27 cellular contexts compared by ENCODE assay signal in genomic region chr7:121745856-121746255, GRCh38.
"Had no signal": no experiment of that assay in that cellular context is flagged by ENCODE, and none has a peak within 500 bp of the region (broad histone marks: within the 10 kb centered on the region; RNA-seq: fewer than 3 reads in every experiment).

No MANE protein-coding gene starts in this region.

- H3K9me3 ChIP-seq: ascending aorta, breast epithelium, gastroesophageal sphincter had no signal

- H3K4me3 ChIP-seq: ascending aorta, breast epithelium, coronary artery, dorsolateral prefrontal cortex, gastroesophageal sphincter had no signal

- DNase-seq: activated CD4-positive, alpha-beta memory T cell treated with anti-CD3 and anti-CD28 coated beads for 36 hours; activated CD4-positive, alpha-beta T cell treated with anti-CD3 and anti-CD28 coated beads for 36 hours; activated CD4-positive, alpha-beta T cell treated with anti-CD3 and anti-CD28 coated beads, Interleukin-2, amount 10 ng/mL, durations not matched to agents 24 days and 14 days; activated CD4-positive, CD25-positive, alpha-beta regulatory T cell; activated CD4-positive, CD25-positive, alpha-beta regulatory T cell treated with anti-CD3 and anti-CD28 coated beads, Interleukin-2, amount 50 U/mL, for 72 hours; activated CD8-positive, alpha-beta memory T cell treated with anti-CD3 and anti-CD28 coated beads, Interleukin-2, amount 10 ng/mL, durations not matched to agents 7 days and 5 days; activated CD8-positive, alpha-beta memory T cell treated with anti-CD3 and anti-CD28 coated beads, Interleukin-2, amount 50 U/mL, for 4 hours; activated CD8-positive, alpha-beta T cell treated with anti-CD3 and anti-CD28 coated beads, Interleukin-2, amount 10 ng/mL, durations not matched to agents 7 days and 5 days; activated gamma-delta T cell; activated naive CD4-positive, alpha-beta T cell; activated naive CD4-positive, alpha-beta T cell treated with anti-CD3 and anti-CD28 coated beads, Interleukin-2, amount 10 ng/mL, durations not matched to agents 7 days and 5 days; activated naive CD8-positive, alpha-beta T cell treated with anti-CD3 and anti-CD28 coated beads, Interleukin-2, amount 10 ng/mL, durations not matched to agents 7 days and 5 days; activated T-cell treated with anti-CD3 and anti-CD28 coated beads, Interleukin-2, amount 50 U/mL, for 1 hour; activated T-cell treated with anti-CD3 and anti-CD28 coated beads, Interleukin-2, amount 50 U/mL, for 48 hours; dorsolateral prefrontal cortex; effector memory CD4-positive, alpha-beta T cell; endodermal cell; foreskin melanocyte; T-helper 2 cell had no signal

- H3K4me1 ChIP-seq: ascending aorta, breast epithelium, gastroesophageal sphincter had no signal

- H3K4me3 Mint-ChIP-seq: activated CD4-positive, alpha-beta memory T cell treated with anti-CD3 and anti-CD28 coated beads for 36 hours; activated CD4-positive, alpha-beta T cell treated with anti-CD3 and anti-CD28 coated beads for 36 hours; activated CD4-positive, alpha-beta T cell treated with anti-CD3 and anti-CD28 coated beads, Interleukin-2, amount 10 ng/mL, durations not matched to agents 24 days and 14 days; activated CD8-positive, alpha-beta memory T cell treated with anti-CD3 and anti-CD28 coated beads, Interleukin-2, amount 10 ng/mL, durations not matched to agents 7 days and 5 days; activated CD8-positive, alpha-beta T cell treated with anti-CD3 and anti-CD28 coated beads, Interleukin-2, amount 10 ng/mL, durations not matched to agents 7 days and 5 days; activated naive CD4-positive, alpha-beta T cell treated with anti-CD3 and anti-CD28 coated beads, Interleukin-2, amount 10 ng/mL, durations not matched to agents 7 days and 5 days; activated naive CD8-positive, alpha-beta T cell treated with anti-CD3 and anti-CD28 coated beads, Interleukin-2, amount 10 ng/mL, durations not matched to agents 7 days and 5 days; brain; central memory CD8-positive, alpha-beta T cell; dendritic cell treated with granulocyte-macrophage colony-stimulating factor and Interleukin-4, amounts not matched to agents 40 ng/mL and 50 ng/mL, for 4 days; endodermal cell had no signal

- ATAC-seq: activated CD4-positive, alpha-beta T cell treated with anti-CD3 and anti-CD28 coated beads for 36 hours; activated CD8-positive, alpha-beta memory T cell treated with anti-CD3 and anti-CD28 coated beads, Interleukin-2, amount 10 ng/mL, durations not matched to agents 7 days and 5 days; activated CD8-positive, alpha-beta T cell treated with anti-CD3 and anti-CD28 coated beads, Interleukin-2, amount 10 ng/mL, durations not matched to agents 7 days and 5 days; activated naive CD4-positive, alpha-beta T cell treated with anti-CD3 and anti-CD28 coated beads, Interleukin-2, amount 50 U/mL, for 72 hours; gastroesophageal sphincter had no signal

- H3K4me1 Mint-ChIP-seq: activated CD4-positive, alpha-beta T cell treated with anti-CD3 and anti-CD28 coated beads for 36 hours; activated CD4-positive, alpha-beta T cell treated with anti-CD3 and anti-CD28 coated beads, Interleukin-2, amount 10 ng/mL, durations not matched to agents 24 days and 14 days; activated CD8-positive, alpha-beta memory T cell treated with anti-CD3 and anti-CD28 coated beads, Interleukin-2, amount 10 ng/mL, durations not matched to agents 7 days and 5 days; activated naive CD4-positive, alpha-beta T cell treated with anti-CD3 and anti-CD28 coated beads, Interleukin-2, amount 10 ng/mL, durations not matched to agents 7 days and 5 days; activated naive CD8-positive, alpha-beta T cell treated with anti-CD3 and anti-CD28 coated beads, Interleukin-2, amount 10 ng/mL, durations not matched to agents 7 days and 5 days; central memory CD8-positive, alpha-beta T cell had no signal

- H3K27me3 ChIP-seq: ascending aorta, breast epithelium, gastroesophageal sphincter had no signal

- H3K36me3 Mint-ChIP-seq: activated CD4-positive, alpha-beta memory T cell treated with anti-CD3 and anti-CD28 coated beads for 36 hours; activated CD8-positive, alpha-beta memory T cell treated with anti-CD3 and anti-CD28 coated beads, Interleukin-2, amount 10 ng/mL, durations not matched to agents 7 days and 5 days; activated naive CD4-positive, alpha-beta T cell treated with anti-CD3 and anti-CD28 coated beads, Interleukin-2, amount 10 ng/mL, durations not matched to agents 7 days and 5 days; activated naive CD4-positive, alpha-beta T cell treated with anti-CD3 and anti-CD28 coated beads, Interleukin-2, amount 50 U/mL, for 72 hours; activated naive CD8-positive, alpha-beta T cell treated with anti-CD3 and anti-CD28 coated beads, Interleukin-2, amount 10 ng/mL, durations not matched to agents 7 days and 5 days; brain had no signal

- H3K27ac ChIP-seq: ascending aorta, breast epithelium, coronary artery, dorsolateral prefrontal cortex, gastroesophageal sphincter had no signal

- H3K9me3 Mint-ChIP-seq: activated CD4-positive, alpha-beta memory T cell treated with anti-CD3 and anti-CD28 coated beads for 36 hours; activated CD4-positive, alpha-beta T cell treated with anti-CD3 and anti-CD28 coated beads, Interleukin-2, amount 10 ng/mL, durations not matched to agents 24 days and 14 days; activated naive CD4-positive, alpha-beta T cell treated with anti-CD3 and anti-CD28 coated beads, Interleukin-2, amount 10 ng/mL, durations not matched to agents 7 days and 5 days; activated naive CD4-positive, alpha-beta T cell treated with anti-CD3 and anti-CD28 coated beads, Interleukin-2, amount 50 U/mL, for 72 hours; activated naive CD8-positive, alpha-beta T cell treated with anti-CD3 and anti-CD28 coated beads, Interleukin-2, amount 10 ng/mL, durations not matched to agents 7 days and 5 days; brain; central memory CD8-positive, alpha-beta T cell; dendritic cell treated with granulocyte-macrophage colony-stimulating factor and Interleukin-4, amounts not matched to agents 40 ng/mL and 50 ng/mL, for 4 days; endodermal cell had no signal

- H3K27ac Mint-ChIP-seq: activated CD4-positive, alpha-beta memory T cell treated with anti-CD3 and anti-CD28 coated beads for 36 hours; activated CD4-positive, alpha-beta T cell treated with anti-CD3 and anti-CD28 coated beads for 36 hours; activated CD4-positive, alpha-beta T cell treated with anti-CD3 and anti-CD28 coated beads, Interleukin-2, amount 10 ng/mL, durations not matched to agents 24 days and 14 days; activated CD8-positive, alpha-beta memory T cell treated with anti-CD3 and anti-CD28 coated beads, Interleukin-2, amount 10 ng/mL, durations not matched to agents 7 days and 5 days; activated CD8-positive, alpha-beta T cell treated with anti-CD3 and anti-CD28 coated beads, Interleukin-2, amount 10 ng/mL, durations not matched to agents 7 days and 5 days; activated naive CD4-positive, alpha-beta T cell treated with anti-CD3 and anti-CD28 coated beads, Interleukin-2, amount 10 ng/mL, durations not matched to agents 7 days and 5 days; activated naive CD4-positive, alpha-beta T cell treated with anti-CD3 and anti-CD28 coated beads, Interleukin-2, amount 50 U/mL, for 72 hours; activated naive CD8-positive, alpha-beta T cell treated with anti-CD3 and anti-CD28 coated beads, Interleukin-2, amount 10 ng/mL, durations not matched to agents 7 days and 5 days; brain; dendritic cell treated with granulocyte-macrophage colony-stimulating factor and Interleukin-4, amounts not matched to agents 40 ng/mL and 50 ng/mL, for 4 days; endodermal cell had no signal

- H3K36me3 ChIP-seq: ascending aorta, breast epithelium, gastroesophageal sphincter had no signal

- H3K27me3 Mint-ChIP-seq: activated CD4-positive, alpha-beta memory T cell treated with anti-CD3 and anti-CD28 coated beads for 36 hours; activated CD4-positive, alpha-beta T cell treated with anti-CD3 and anti-CD28 coated beads for 36 hours; activated CD4-positive, alpha-beta T cell treated with anti-CD3 and anti-CD28 coated beads, Interleukin-2, amount 10 ng/mL, durations not matched to agents 24 days and 14 days; activated CD8-positive, alpha-beta memory T cell treated with anti-CD3 and anti-CD28 coated beads, Interleukin-2, amount 10 ng/mL, durations not matched to agents 7 days and 5 days; activated naive CD4-positive, alpha-beta T cell treated with anti-CD3 and anti-CD28 coated beads, Interleukin-2, amount 10 ng/mL, durations not matched to agents 7 days and 5 days; activated naive CD8-positive, alpha-beta T cell treated with anti-CD3 and anti-CD28 coated beads, Interleukin-2, amount 10 ng/mL, durations not matched to agents 7 days and 5 days; brain; central memory CD8-positive, alpha-beta T cell; dendritic cell treated with granulocyte-macrophage colony-stimulating factor and Interleukin-4, amounts not matched to agents 40 ng/mL and 50 ng/mL, for 4 days had no signal
